Comparison of ENCODE assay signal across 26 cellular contexts in genomic region chr1:193219391-193219790, GRCh38. TPM values are rescaled to one million over a fixed set of nuclear protein-coding genes. Genes with fewer than 3 reads are reported as not detected.
A peak's percentile ranks its signal among the peaks of the same experiment; 100 is the strongest.
DNase-seq lines count a peak whose midpoint lies in the region; ATAC-seq, FAIRE-seq and TF ChIP-seq lines count a peak whose summit lies in the region.
"Had no signal": no experiment of that assay in that cellular context is flagged by ENCODE, and none has a peak within 500 bp of the region (broad histone marks: within the 10 kb centered on the region; RNA-seq: fewer than 3 reads in every experiment).

No MANE protein-coding gene starts in this region.

- TF ChIP-seq CTCF in D721Med (IDR thresholded peaks at IDR 0.05; ENCODE audit: insufficient read depth, missing control alignments) (no peak), HFFc6 (IDR thresholded peaks at IDR 0.05) (no peak), K562 (IDR thresholded peaks at IDR 0.05 in 2 of 3, conservative IDR thresholded peaks at IDR 0.05 in 1 of 3; ENCODE audit: insufficient read depth in 2 of 3, low read depth in 1 of 3, low read length in 3 of 3) (no peak), GM20000 (IDR thresholded peaks at IDR 0.05; ENCODE audit: extremely low read depth, missing control alignments) (no peak), upper lobe of right lung (IDR thresholded peaks at IDR 0.05) (no peak)

- peaks cover 42% of the 10 kb centered on the region for H3K36me3 Mint-ChIP-seq in activated naive CD8-positive, alpha-beta T cell treated with anti-CD3 and anti-CD28 coated beads, Interleukin-2, amount 10 ng/mL, durations not matched to agents 7 days and 5 days
- H3K36me3 Mint-ChIP-seq in activated naive CD8-positive, alpha-beta T cell treated with anti-CD3 and anti-CD28 coated beads for 36 hours: peaks cover 45% of the 10 kb centered on the region
- peaks cover 57% of the 10 kb centered on the region for H3K36me3 Mint-ChIP-seq in HFFc6 (ENCODE audit: low read depth)

- H3K36me3 ChIP-seq in K562 (ENCODE audit: control insufficient read depth, insufficient read depth, low read length) (peaks cover 42% of the 10 kb centered on the region; the same call in 2 of the 3 replicates), upper lobe of right lung (peaks cover 14% of the 10 kb centered on the region)

- 73% methylated on average over 4 of the region's 4 CpGs for WGBS in K562 (ENCODE audit: insufficient coverage, low coverage, missing lambda C conversion rate)

- H3K4me3 ChIP-seq in K562 (no peak overlapping the region), upper lobe of right lung (no peak overlapping the region)
- H3K4me3 ChIP-seq: A549; BLaER1 treated with 17β-estradiol and CSF1 and Interleukin-3, amounts not matched to agents 10 nM and 100 nM; GM12878 had no signal

- no peak overlapping the region for H2AFZ ChIP-seq in K562 (ENCODE audit: low read depth, low read length)

- H3K4me1 ChIP-seq in K562 (replicated peaks in 1 of 2; ENCODE audit: control insufficient read depth in 2 of 2, insufficient read depth in 2 of 2, low read length in 2 of 2): no peaks in the 10 kb centered on the region
- H3K4me1 ChIP-seq in upper lobe of right lung: no peaks in the 10 kb centered on the region
- H3K4me1 ChIP-seq: BE2C had no signal

- H3K79me2 ChIP-seq in K562 (ENCODE audit: control insufficient read depth, insufficient read depth, low read length): no peaks in the 10 kb centered on the region; the same call in 2 of the 3 replicates

- H3K4me3 Mint-ChIP-seq in activated naive CD8-positive, alpha-beta T cell treated with anti-CD3 and anti-CD28 coated beads, Interleukin-2, amount 10 ng/mL, durations not matched to agents 7 days and 5 days: no peak overlapping the region
- H3K4me3 Mint-ChIP-seq in activated naive CD8-positive, alpha-beta T cell treated with anti-CD3 and anti-CD28 coated beads for 36 hours: no peak overlapping the region
- H3K4me3 Mint-ChIP-seq in HFFc6: no peak overlapping the region
- H3K4me3 Mint-ChIP-seq: CD14-positive monocyte; CD4-positive, alpha-beta T cell had no signal

- no peak for TF ChIP-seq RAD21 in K562 (CRISPR knock-in tag; conservative IDR thresholded peaks at IDR 0.05 in 1 of 2, IDR thresholded peaks at IDR 0.05 in 1 of 2)

- no peaks in the 10 kb centered on the region for H4K20me1 ChIP-seq in K562 (replicated peaks; ENCODE audit: control insufficient read depth, insufficient read depth, low read length)

- no peak overlapping the region for H3K9ac ChIP-seq in K562 (ENCODE audit: insufficient read depth in 1 of 2, low read depth in 2 of 2, low read length in 2 of 2)
- H3K9ac ChIP-seq: BLaER1 treated with 17β-estradiol and CSF1 and Interleukin-3, amounts not matched to agents 10 nM and 100 nM had no signal

- no peak for TF ChIP-seq POLR2A in K562 (conservative IDR thresholded peaks at IDR 0.05)

- POLR2A ChIA-PET in activated naive CD8-positive, alpha-beta T cell treated with anti-CD3 and anti-CD28 coated beads, Interleukin-2, amount 10 ng/mL, durations not matched to agents 7 days and 5 days (lab: Charles Lee): no interaction called here
- POLR2A ChIA-PET in K562 (lab: Yijun Ruan, JAX): interaction anchor here (0.6 kb wide), 1 partner anchor 161 kb away, joined by 3 read pairs; no protein-coding TSS in a partner anchor

- H3K9me3 Mint-ChIP-seq in activated naive CD8-positive, alpha-beta T cell treated with anti-CD3 and anti-CD28 coated beads, Interleukin-2, amount 10 ng/mL, durations not matched to agents 7 days and 5 days: peaks cover 7% of the 10 kb centered on the region
- H3K9me3 Mint-ChIP-seq in activated naive CD8-positive, alpha-beta T cell treated with anti-CD3 and anti-CD28 coated beads for 36 hours: no peaks in the 10 kb centered on the region
- no peaks in the 10 kb centered on the region for H3K9me3 Mint-ChIP-seq in HFFc6
- H3K9me3 Mint-ChIP-seq: CD4-positive, alpha-beta T cell had no signal

- no peak for TF ChIP-seq EP300 in K562 (IDR thresholded peaks at IDR 0.05; ENCODE audit: low read length)

- H3K27ac ChIP-seq in K562 (ENCODE audit: extremely low read depth, low read depth, low read length): no peak overlapping the region
- H3K27ac ChIP-seq in upper lobe of right lung: no peak overlapping the region
- H3K27ac ChIP-seq: A549; BLaER1 treated with 17β-estradiol and CSF1 and Interleukin-3, amounts not matched to agents 10 nM and 100 nM had no signal

- CTCF ChIA-PET in K562 (lab: Yijun Ruan, JAX; ENCODE audit: low intra/inter-chr PET ratio): no interaction called here

- H3K4me1 Mint-ChIP-seq in activated naive CD8-positive, alpha-beta T cell treated with anti-CD3 and anti-CD28 coated beads, Interleukin-2, amount 10 ng/mL, durations not matched to agents 7 days and 5 days: peaks cover 1% of the 10 kb centered on the region
- H3K4me1 Mint-ChIP-seq in activated naive CD8-positive, alpha-beta T cell treated with anti-CD3 and anti-CD28 coated beads for 36 hours: peaks cover 2% of the 10 kb centered on the region
- peaks cover 23% of the 10 kb centered on the region for H3K4me1 Mint-ChIP-seq in HFFc6 (ENCODE audit: low read depth)
- H3K4me1 Mint-ChIP-seq: CD14-positive monocyte had no signal

- intact Hi-C loops in K562 (cut with micrococcal nuclease) (no loop called here), upper lobe of right lung (cut with DNase I) (no loop called here)

- H3K9me1 ChIP-seq in K562 (ENCODE audit: control insufficient read depth, insufficient read depth, low read length): no peaks in the 10 kb centered on the region

- no peak overlapping the region for H3K4me2 ChIP-seq in K562 (ENCODE audit: insufficient read depth, low read length)
- H3K4me2 ChIP-seq: A549; BLaER1 treated with 17β-estradiol and CSF1 and Interleukin-3, amounts not matched to agents 10 nM and 100 nM had no signal

- no peaks in the 10 kb centered on the region for H3K27me3 ChIP-seq in K562 (ENCODE audit: control insufficient read depth in 2 of 2, insufficient read depth in 2 of 2, low read length in 2 of 2)
- no peaks in the 10 kb centered on the region for H3K27me3 ChIP-seq in upper lobe of right lung
- H3K27me3 ChIP-seq: BE2C; BLaER1 treated with 17β-estradiol and CSF1 and Interleukin-3, amounts not matched to agents 10 nM and 100 nM had no signal

- H3K9me3 ChIP-seq in K562 (replicated peaks; ENCODE audit: control insufficient read depth, insufficient read depth, low read depth, low read length) (no peaks in the 10 kb centered on the region), upper lobe of right lung (no peaks in the 10 kb centered on the region)
- H3K9me3 ChIP-seq: A549, BE2C had no signal

- BruUV-seq in K562 (replicated peaks; lab: Mats Ljungman, UMichigan): no TSS peak

- no peak for ATAC-seq in activated naive CD8-positive, alpha-beta T cell treated with anti-CD3 and anti-CD28 coated beads, Interleukin-2, amount 10 ng/mL, durations not matched to agents 7 days and 5 days (ENCODE audit: low read depth)
- ATAC-seq in K562 (peak; percentile 47; the same call in 2 of the 3 replicates), upper lobe of right lung (no peak)
- ATAC-seq: A549 had no signal

- DNase-seq in activated naive CD8-positive, alpha-beta T cell treated with anti-CD3 and anti-CD28 coated beads, Interleukin-2, amount 10 ng/mL, durations not matched to agents 7 days and 5 days: no peak
- DNase-seq in activated naive CD8-positive, alpha-beta T cell treated with anti-CD3 and anti-CD28 coated beads for 36 hours: no peak
- DNase-seq in D721Med (ENCODE audit: insufficient read length, low spot score): no peak
- no peak for DNase-seq in HFFc6
- DNase-seq in K562 (ENCODE audit: extremely low read depth in 1 of 4, low spot score in 3 of 4): no peak
- DNase-seq in DMS 273 (lab: John Stamatoyannopoulos, UW; ENCODE audit: unreplicated experiment): no peak
- DNase-seq in GM20000 (ENCODE audit: low spot score): no peak
- DNase-seq in upper lobe of right lung: no peak
- DNase-seq: 8988T; ACHN; AML-193; BE2C; Calu3; CD4-positive, alpha-beta T cell; COR-L47; DMS 273 treated with DMSO at 0.1 percent for 48 hours; DMS79; EL; GDM1; H7; HCEC 1CT had no signal

- no peaks in the 10 kb centered on the region for H3K27me3 Mint-ChIP-seq in activated naive CD8-positive, alpha-beta T cell treated with anti-CD3 and anti-CD28 coated beads, Interleukin-2, amount 10 ng/mL, durations not matched to agents 7 days and 5 days
- no peaks in the 10 kb centered on the region for H3K27me3 Mint-ChIP-seq in activated naive CD8-positive, alpha-beta T cell treated with anti-CD3 and anti-CD28 coated beads for 36 hours
- H3K27me3 Mint-ChIP-seq in HFFc6 (ENCODE audit: insufficient read depth): no peaks in the 10 kb centered on the region; the same call in 1 of the 2 replicates
- H3K27me3 Mint-ChIP-seq: CD4-positive, alpha-beta T cell had no signal

- in situ Hi-C loops in K562 (cut with MboI): no loop called here

- peak overlapping the region; percentile 37 for H3K27ac Mint-ChIP-seq in activated naive CD8-positive, alpha-beta T cell treated with anti-CD3 and anti-CD28 coated beads, Interleukin-2, amount 10 ng/mL, durations not matched to agents 7 days and 5 days
- no peak overlapping the region for H3K27ac Mint-ChIP-seq in activated naive CD8-positive, alpha-beta T cell treated with anti-CD3 and anti-CD28 coated beads for 36 hours
- peak overlapping the region; percentile 20; the same call in 1 of the 2 replicates for H3K27ac Mint-ChIP-seq in HFFc6
- H3K27ac Mint-ChIP-seq: CD4-positive, alpha-beta T cell had no signal

- peak; percentile 16 for FAIRE-seq in D721Med (lab: Jason Lieb, UNC)
- FAIRE-seq in K562 (lab: Jason Lieb, UNC): no peak
- FAIRE-seq: A549, GM12878, H1 had no signal

RNA-seq across cellular contexts. Expression of gene B3GALT2, which starts 33.0 kb away (rescaled TPM):
- 1 to 10 TPM; 6.0 to 7.1 TPM for total RNA-seq in activated naive CD8-positive, alpha-beta T cell treated with anti-CD3 and anti-CD28 coated beads, Interleukin-2, amount 10 ng/mL, durations not matched to agents 7 days and 5 days
- total RNA-seq in activated naive CD8-positive, alpha-beta T cell treated with anti-CD3 and anti-CD28 coated beads for 36 hours: not detected
- total RNA-seq in HFFc6 (2021; fragmentation: NEBNext Ultra II Directional; extraction: Animal tissue kit (Norgen Biotek cat#: 25700)): under 1 TPM; 0.37 to 0.95 (median 0.62) TPM
- 0.12 TPM in 1 of 2 replicates, not detected in the other for total RNA-seq in K562 (2011; cell fraction: chromatin; rRNA removed; ENCODE audit: low replicate concordance)
- not detected in 2 replicates for total RNA-seq in K562 (2011; cell fraction: nucleolus; rRNA removed)
- total RNA-seq in K562 (2011; cell fraction: nucleoplasm; rRNA removed): not detected in 2 replicates
- not detected in 2 replicates for total RNA-seq in K562 (2014; rRNA removed)
- not detected in 2 replicates for total RNA-seq in K562 (2014; rRNA removed; fragmentation: Illumina TruSeq; extraction: Trizol)
- not detected in 2 replicates for total RNA-seq in K562 (2015; rRNA removed; fragmentation: Illumina TruSeq; extraction: Trizol)
- total RNA-seq in K562 (2021): 0.07 TPM in 1 of 2 replicates, not detected in the other
- polyA plus RNA-seq in K562 (2011; rRNA removed): not detected in 2 replicates
- not detected in 2 replicates for polyA plus RNA-seq in K562 (2011; cell fraction: cytosol; rRNA removed)
- not detected in 2 replicates for polyA plus RNA-seq in K562 (2011; cell fraction: nucleus; rRNA removed)
- polyA plus RNA-seq in K562 (2012): 0.03 and 0.05 TPM in 2 replicates
- not detected in 2 replicates for polyA plus RNA-seq in K562 (2014; fragmentation: Illumina TruSeq; extraction: Trizol)
- polyA plus RNA-seq in K562 (2014; fragmentation: Nextera tagmentation; extraction: Ambion mirVana): under 1 TPM in 1 of 2 experiments, not detected in 1; 0.03 TPM
- polyA plus RNA-seq in K562 (2014; rRNA removed): not detected in 2 replicates
- polyA minus RNA-seq in K562 (2011; rRNA and poly(A)+ RNA removed): not detected in 2 replicates
- not detected in 2 replicates for polyA minus RNA-seq in K562 (2011; cell fraction: cytosol; rRNA and poly(A)+ RNA removed)
- polyA minus RNA-seq in K562 (2011; cell fraction: nucleus; rRNA and poly(A)+ RNA removed): not detected in 2 replicates
- 6.8 TPM for total RNA-seq in upper lobe of right lung
- total RNA-seq: Calu3, GM12878, H1, H7 had no signal
- polyA plus RNA-seq: A549, H1 had no signal
